12 cellular contexts compared by ENCODE assay signal in genomic region chr4:84482564-84483563, GRCh38. TPM values are rescaled to one million over a fixed set of nuclear protein-coding genes. Genes with fewer than 3 reads are reported as not detected.
DNase-seq lines count a peak whose midpoint lies in the region; ATAC-seq, FAIRE-seq and TF ChIP-seq lines count a peak whose summit lies in the region.
"Had no signal": no experiment of that assay in that cellular context is flagged by ENCODE, and none has a peak within 500 bp of the region (broad histone marks: within the 10 kb centered on the region; RNA-seq: fewer than 3 reads in every experiment).

No MANE protein-coding gene starts in this region.

- H3K4me3 ChIP-seq in mammary epithelial cell (replicated peaks in 1 of 3; ENCODE audit: insufficient read depth in 1 of 3, low read depth in 2 of 3, low read length in 3 of 3) (peak overlapping the region in 2 of 3 experiments; percentile 11 to 13), keratinocyte (ENCODE audit: control insufficient read depth in 2 of 3, extremely low read depth in 1 of 3, insufficient read depth in 2 of 3, low read depth in 1 of 3, low read length in 3 of 3) (peak overlapping the region in 1 of 3 experiments; percentile 7), spleen (peak overlapping the region in 6 of 8 donors; percentile 1 to 48 (median 17))
- H3K4me3 ChIP-seq: A549 had no signal

- no peaks in the 10 kb centered on the region for H3K36me3 Mint-ChIP-seq in activated CD4-positive, alpha-beta T cell treated with anti-CD3 and anti-CD28 coated beads for 36 hours (ENCODE audit: low read depth)

- dilution Hi-C loops in mammary epithelial cell (cut with HindIII; ENCODE audit: low sequenced_read_pairs) (no loop called here), keratinocyte (cut with MboI; ENCODE audit: extremely low pct_ligation_motif_present, low sequenced_read_pairs) (no loop called here)

- H3K9me3 Mint-ChIP-seq in activated CD4-positive, alpha-beta T cell treated with anti-CD3 and anti-CD28 coated beads for 36 hours (ENCODE audit: low read depth) = peaks cover 2% of the 10 kb centered on the region

- 9% methylated on average over 31 of the region's 69 CpGs for WGBS in mammary epithelial cell (ENCODE audit: low coverage, missing lambda C conversion rate)
- WGBS in spleen, 5 donors = 7 to 22% (median 9%) methylated on average over 31 to 69 of the region's 69 CpGs

- H3K27ac Mint-ChIP-seq in activated CD4-positive, alpha-beta T cell treated with anti-CD3 and anti-CD28 coated beads for 36 hours = no peak overlapping the region

- H3K9ac ChIP-seq in mammary epithelial cell (ENCODE audit: insufficient read depth, low read length) = no peak overlapping the region
- H3K9ac ChIP-seq in keratinocyte (ENCODE audit: control insufficient read depth, extremely low read depth, insufficient read depth, low read length) = no peak overlapping the region

- H3K36me3 ChIP-seq in mammary epithelial cell (ENCODE audit: insufficient read depth, low read length) = no peaks in the 10 kb centered on the region
- no peaks in the 10 kb centered on the region for H3K36me3 ChIP-seq in keratinocyte (ENCODE audit: control insufficient read depth in 2 of 2, extremely low read depth in 1 of 2, insufficient read depth in 2 of 2, low read length in 2 of 2)
- H3K36me3 ChIP-seq in spleen = no peaks in the 10 kb centered on the region

- CTCF ChIA-PET in activated CD4-positive, alpha-beta T cell treated with anti-CD3 and anti-CD28 coated beads for 36 hours (lab: Charles Lee) = interaction anchor here (0.7 to 1.1 kb wide), 2 partner anchors 9 to 15 kb away, joined by 3 read pairs; no protein-coding TSS in a partner anchor
- CTCF ChIA-PET in mammary epithelial cell (lab: Charles Lee; ENCODE audit: low non-redundant PET) = interaction anchor here (0.6 kb wide), 2 partner anchors 8 to 1032 kb away, joined by 4 to 6 read pairs; no protein-coding TSS in a partner anchor

- BruUV-seq in mammary epithelial cell (replicated peaks; lab: Mats Ljungman, UMichigan) = no TSS peak

- intact Hi-C loops in activated CD4-positive, alpha-beta T cell treated with anti-CD3 and anti-CD28 coated beads for 36 hours (cut with DNase I, micrococcal nuclease) = loop anchor here in 1 of 2 experiments (1.0 kb wide), 2 partner anchors 12 to 16 kb away; partner anchors contain the start of gene NKX6-1
- intact Hi-C loops in mammary epithelial cell (cut with micrococcal nuclease) = no loop called here
- intact Hi-C loops in spleen (cut with DNase I; ENCODE audit: low total_unique reads) = no loop called here

- peak overlapping the region; percentile 55 for H3K4me2 ChIP-seq in mammary epithelial cell (ENCODE audit: insufficient read depth, low read depth, low read length)
- peak overlapping the region; percentile 49 for H3K4me2 ChIP-seq in keratinocyte (ENCODE audit: control insufficient read depth, extremely low read depth, insufficient read depth, low read depth, low read length)
- H3K4me2 ChIP-seq: A549 had no signal

- FAIRE-seq in keratinocyte (lab: Jason Lieb, UNC) = no peak
- FAIRE-seq: A549 had no signal

- H4K20me1 ChIP-seq in mammary epithelial cell (ENCODE audit: insufficient read depth, low read length) = no peaks in the 10 kb centered on the region
- no peaks in the 10 kb centered on the region for H4K20me1 ChIP-seq in keratinocyte (ENCODE audit: control insufficient read depth, extremely low read depth, insufficient read depth, low read length)

- in situ Hi-C loops in mammary epithelial cell (cut with MboI; ENCODE audit: low sequenced_read_pairs in 2 of 2) = loop anchor here in 1 of 2 donors (25.0 kb wide), 1 partner anchor 721 kb away; no protein-coding TSS in a partner anchor

- H3K27me3 ChIP-seq in mammary epithelial cell (ENCODE audit: insufficient read depth, low read length) (peaks cover 46% of the 10 kb centered on the region), keratinocyte (ENCODE audit: control insufficient read depth, extremely low read depth, insufficient read depth, low read length) (peaks cover 73% of the 10 kb centered on the region), spleen (replicated peaks in 1 of 7) (peaks cover 7 to 98% (median 80%) of the 10 kb centered on the region in 7 donors)

- peaks cover 8% of the 10 kb centered on the region for H3K4me1 ChIP-seq in mammary epithelial cell (ENCODE audit: insufficient read depth, low read length)
- H3K4me1 ChIP-seq in keratinocyte (ENCODE audit: control insufficient read depth, extremely low read depth, insufficient read depth, low read length) = no peaks in the 10 kb centered on the region
- peaks cover 4 to 31% (median 17%) of the 10 kb centered on the region in 6 donors for H3K4me1 ChIP-seq in spleen
- H3K4me1 ChIP-seq: A549 had no signal

- no peaks in the 10 kb centered on the region for H3K9me1 ChIP-seq in keratinocyte (ENCODE audit: control insufficient read depth, extremely low read depth, insufficient read depth, low read length)

- H3K4me3 Mint-ChIP-seq in activated CD4-positive, alpha-beta T cell treated with anti-CD3 and anti-CD28 coated beads for 36 hours = no peak overlapping the region

- no peak for TF ChIP-seq POLR2A in spleen (IDR thresholded peaks at IDR 0.05)

- H3K27me3 Mint-ChIP-seq in activated CD4-positive, alpha-beta T cell treated with anti-CD3 and anti-CD28 coated beads for 36 hours = peaks cover 85% of the 10 kb centered on the region

- POLR2A ChIA-PET in activated CD4-positive, alpha-beta T cell treated with anti-CD3 and anti-CD28 coated beads for 36 hours (lab: Charles Lee) = no interaction called here

- peak; percentile 61 for DNase-seq in activated CD4-positive, alpha-beta T cell treated with anti-CD3 and anti-CD28 coated beads for 36 hours
- no peak for DNase-seq in activated CD4-positive, alpha-beta T cell treated with anti-CD3 and anti-CD28 coated beads for 4 hours
- DNase-seq in mammary epithelial cell (peak; percentile 33), keratinocyte (ENCODE audit: low read depth, low spot score) (no peak), spleen (no peak), NCI-H128 (lab: John Stamatoyannopoulos, UW; ENCODE audit: unreplicated experiment) (no peak), NCI-H510A treated with DMSO at 0.1 percent for 48 hours (lab: John Stamatoyannopoulos, UW) (no peak)
- DNase-seq: naive thymus-derived CD8-positive, alpha-beta T cell had no signal

- H3K9me3 ChIP-seq in mammary epithelial cell (replicated peaks; ENCODE audit: insufficient read depth, low read length) (no peaks in the 10 kb centered on the region), keratinocyte (ENCODE audit: control insufficient read depth, low read depth, low read length) (no peaks in the 10 kb centered on the region), spleen (peaks cover 0 to 6% (median 0%) of the 10 kb centered on the region in 8 donors)
- H3K9me3 ChIP-seq: A549 had no signal

- ATAC-seq in activated CD4-positive, alpha-beta T cell treated with anti-CD3 and anti-CD28 coated beads for 36 hours = peak; percentile 42
- ATAC-seq in HG03135 (IDR thresholded peaks at IDR 0.05; ENCODE audit: unreplicated experiment) = no peak
- ATAC-seq: A549; naive thymus-derived CD8-positive, alpha-beta T cell had no signal

- H2AFZ ChIP-seq in mammary epithelial cell (ENCODE audit: low read depth, low read length) (peak overlapping the region; percentile 47), keratinocyte (ENCODE audit: control insufficient read depth, low read length) (no peak overlapping the region)

- peaks cover 13% of the 10 kb centered on the region for H3K4me1 Mint-ChIP-seq in activated CD4-positive, alpha-beta T cell treated with anti-CD3 and anti-CD28 coated beads for 36 hours

- no peaks in the 10 kb centered on the region for H3K79me2 ChIP-seq in mammary epithelial cell (ENCODE audit: insufficient read depth, low read length)
- no peaks in the 10 kb centered on the region for H3K79me2 ChIP-seq in keratinocyte (ENCODE audit: control insufficient read depth, insufficient read depth, low read length)

- TF ChIP-seq CTCF in mammary epithelial cell (conservative IDR thresholded peaks at IDR 0.05 in 1 of 2, IDR thresholded peaks at IDR 0.05 in 1 of 2; ENCODE audit: extremely low read depth in 1 of 2, insufficient read depth in 1 of 2, low read depth in 1 of 2, low read length in 2 of 2) (peak; percentile 35 to 53), keratinocyte (optimal IDR thresholded peaks at IDR 0.05 in 1 of 3, IDR thresholded peaks at IDR 0.05 in 1 of 3, conservative IDR thresholded peaks at IDR 0.05 in 1 of 3; ENCODE audit: extremely low read depth in 1 of 3, insufficient read depth in 2 of 3, low read length in 3 of 3) (peak; percentile 53 to 76 (median 72)), spleen (IDR thresholded peaks at IDR 0.05 in 8 of 11, conservative IDR thresholded peaks at IDR 0.05 in 3 of 11) (peak in 3 of 11 experiments; percentile 22 to 30 (median 25))

- no peak overlapping the region for H3K27ac ChIP-seq in mammary epithelial cell (ENCODE audit: insufficient read depth, low read depth, low read length)
- no peak overlapping the region for H3K27ac ChIP-seq in keratinocyte (ENCODE audit: control insufficient read depth, insufficient read depth, low read length)
- H3K27ac ChIP-seq in spleen = no peak overlapping the region
- H3K27ac ChIP-seq: A549 had no signal

RNA-seq across cellular contexts. Expression of gene NKX6-1, which starts 16.2 kb away (rescaled TPM):
- not detected for total RNA-seq in activated CD4-positive, alpha-beta T cell treated with anti-CD3 and anti-CD28 coated beads for 36 hours
- total RNA-seq in mammary epithelial cell = not detected
- not detected for polyA plus RNA-seq in mammary epithelial cell
- not detected for polyA minus RNA-seq in mammary epithelial cell
- polyA plus RNA-seq in keratinocyte = not detected in 3 replicates
- not detected for polyA plus RNA-seq in keratinocyte (2011; ENCODE audit: low read depth)
- polyA plus RNA-seq in keratinocyte (2011; cell fraction: cytosol; rRNA removed) = not detected in 2 replicates
- not detected in 2 replicates for polyA plus RNA-seq in keratinocyte (2011; cell fraction: nucleus; rRNA removed)
- polyA plus RNA-seq in keratinocyte (2012; ENCODE audit: low replicate concordance) = not detected in 2 replicates
- polyA minus RNA-seq in keratinocyte = not detected in 3 replicates
- not detected for polyA minus RNA-seq in keratinocyte (2011; cell fraction: cytosol; rRNA and poly(A)+ RNA removed)
- polyA minus RNA-seq in keratinocyte (2011; cell fraction: nucleus; rRNA and poly(A)+ RNA removed) = not detected in 2 replicates
- total RNA-seq in spleen = not detected
- not detected for polyA plus RNA-seq in spleen
- total RNA-seq: activated CD8-positive, alpha-beta memory T cell treated with anti-CD3 and anti-CD28 coated beads for 36 hours; dermis microvascular lymphatic vessel endothelial cell; naive thymus-derived CD8-positive, alpha-beta T cell had no signal
- polyA plus RNA-seq: naive thymus-derived CD8-positive, alpha-beta T cell had no signal

Comparison
In these comparisons a context has a peak if more than half of its experiments do, and no peak if none do; other contexts are left out.
1. DNase-seq: peak in activated CD4-positive, alpha-beta T cell treated with anti-CD3 and anti-CD28 coated beads for 36 hours (single experiment) and mammary epithelial cell (single experiment); none in activated CD4-positive, alpha-beta T cell treated with anti-CD3 and anti-CD28 coated beads for 4 hours (0 of 2), keratinocyte (single experiment), spleen (single experiment), NCI-H128 (single experiment) and NCI-H510A treated with DMSO at 0.1 percent for 48 hours (single experiment).